1 cellular context compared by ENCODE assay signal in genomic region chr16:67865318-67865717, GRCh38.
TF ChIP-seq lines count a peak whose summit lies in the region.

No MANE protein-coding gene starts in this region.

TF ChIP-seq in K562, 482 proteins besides CTCF, POLR2A, EP300 and RAD21:
- TF ChIP-seq MNT (conservative IDR thresholded peaks at IDR 0.05) (peak in 1 of 2 experiments; percentile 44; a peak in 1 of 4 replicates), ZNF696 (CRISPR knock-in tag; conservative IDR thresholded peaks at IDR 0.05) (no peak), JUN (IDR thresholded peaks at IDR 0.05; ENCODE audit: borderline replicate concordance, low read depth, low read length) (no peak), JUN (CRISPR knock-in tag; IDR thresholded peaks at IDR 0.05; ENCODE audit: borderline replicate concordance) (no peak), ZNF316 (IDR thresholded peaks at IDR 0.05) (no peak), MYC (IDR thresholded peaks at IDR 0.05; ENCODE audit: low read depth, low read length) (peak; percentile 56; the same call in 1 of the 2 replicates), MYC (CRISPR knock-in tag; IDR thresholded peaks at IDR 0.05; ENCODE audit: borderline replicate concordance, low read depth) (no peak), SMC3 (conservative IDR thresholded peaks at IDR 0.05; ENCODE audit: insufficient read depth, low read depth, low read length) (peak; percentile 49; the same call in 1 of the 2 replicates), MAX (CRISPR knock-in tag; IDR thresholded peaks at IDR 0.05) (0 out of 2 replicates have a peak, but pooled peaks have one; percentile 15), SUPT5H (IDR thresholded peaks at IDR 0.05) (no peak), ZNF589 (CRISPR knock-in tag; IDR thresholded peaks at IDR 0.05; ENCODE audit: low read depth) (no peak), EP400 (IDR thresholded peaks at IDR 0.05) (peak; percentile 24; the same call in 1 of the 2 replicates), PATZ1 (CRISPR knock-in tag; IDR thresholded peaks at IDR 0.05; ENCODE audit: borderline replicate concordance) (no peak), ATF4 (CRISPR knock-in tag; IDR thresholded peaks at IDR 0.05) (no peak), DEAF1 (CRISPR knock-in tag; IDR thresholded peaks at IDR 0.05) (peak; percentile 29; the same call in 1 of the 2 replicates)
TF ChIP-seq in K562: peak in this region for 6.
